Comparison of ENCODE assay signal across 6 cellular contexts in genomic region chr15:65075607-65076006, GRCh38. TPM values are rescaled to one million over a fixed set of nuclear protein-coding genes. Genes with fewer than 3 reads are reported as not detected.
"Had no signal": no experiment of that assay in that cellular context is flagged by ENCODE, and none has a peak within 500 bp of the region (broad histone marks: within the 10 kb centered on the region; RNA-seq: fewer than 3 reads in every experiment).

No MANE protein-coding gene starts in this region.

RNA-seq across cellular contexts. Expression of gene KBTBD13, which starts 0.9 kb away (rescaled TPM):
- total RNA-seq: HT1080, M059J, SK-MEL-5 had no signal
- polyA plus RNA-seq: IgD-negative memory B cell, SK-N-SH had no signal

RNA-seq across cellular contexts. Expression of gene RASL12, which starts 7.8 kb away (rescaled TPM):
- total RNA-seq: HT1080, K562, M059J, SK-MEL-5 had no signal
- polyA plus RNA-seq: IgD-negative memory B cell, K562, SK-N-SH had no signal

RNA-seq across cellular contexts. Expression of gene SLC51B, which starts 30.4 kb away (rescaled TPM):
- total RNA-seq: HT1080, K562, M059J had no signal
- polyA plus RNA-seq: IgD-negative memory B cell, K562, SK-N-SH had no signal
